In the genomic region with DNA sequence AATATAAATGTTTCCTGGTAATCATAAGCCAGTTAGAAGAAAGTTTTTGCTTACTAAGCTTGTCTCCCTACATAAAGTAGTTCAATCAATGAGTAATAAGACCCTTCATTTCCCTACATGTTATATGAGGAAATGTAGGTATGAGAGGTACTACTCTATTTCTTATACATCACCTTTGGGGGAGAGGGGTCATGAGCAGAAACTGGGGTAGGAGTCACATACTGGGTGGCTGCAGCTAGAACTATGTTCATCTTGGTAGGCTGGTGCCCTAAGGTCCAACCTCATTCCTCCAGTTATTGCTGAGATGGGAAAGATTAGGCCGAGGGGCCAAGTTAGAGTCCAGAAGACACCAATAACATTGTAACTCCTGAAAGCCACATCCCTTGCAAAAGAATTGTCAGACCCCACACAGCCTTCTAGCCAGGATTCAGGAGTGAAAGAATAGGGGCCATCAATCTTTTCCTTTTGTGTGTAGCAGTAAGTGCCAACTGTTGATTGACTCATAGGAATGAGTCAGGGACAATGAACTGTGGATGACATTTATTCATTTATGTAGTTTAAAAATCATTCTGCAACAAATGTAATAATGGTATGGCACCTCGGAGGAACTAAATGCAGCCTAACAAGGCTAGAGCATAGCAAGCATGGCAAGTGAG, we compare ENCODE assay signal across 20 cellular contexts. TPM values are rescaled to one million over a fixed set of nuclear protein-coding genes. Genes with fewer than 3 reads are reported as not detected.
DNase-seq lines count a peak whose midpoint lies in the region; ATAC-seq, FAIRE-seq and TF ChIP-seq lines count a peak whose summit lies in the region.
"Had no signal": no experiment of that assay in that cellular context is flagged by ENCODE, and none has a peak within 500 bp of the region (broad histone marks: within the 10 kb centered on the region; RNA-seq: fewer than 3 reads in every experiment).

No MANE protein-coding gene starts in this region.

- H3K4me2 ChIP-seq in endothelial cell of umbilical vein (ENCODE audit: insufficient read depth, low read length), result no peak overlapping the region
- H3K4me2 ChIP-seq: A549, GM23338 had no signal

- no peaks in the 10 kb centered on the region for H3K9me1 ChIP-seq in endothelial cell of umbilical vein (replicated peaks; ENCODE audit: control insufficient read depth, extremely low read depth, insufficient read depth, low read length)

- no peaks in the 10 kb centered on the region for H3K9me3 ChIP-seq in endothelial cell of umbilical vein (replicated peaks; ENCODE audit: control insufficient read depth, insufficient read depth, low read length)
- H3K9me3 ChIP-seq in right atrium auricular region, result no peaks in the 10 kb centered on the region
- H3K9me3 ChIP-seq: A549, gastrocnemius medialis had no signal

- POLR2A ChIA-PET in endothelial cell of umbilical vein (lab: Charles Lee), result no interaction called here

- peaks cover 3% of the 10 kb centered on the region for H3K27me3 Mint-ChIP-seq in activated T-cell treated with anti-CD3 and anti-CD28 coated beads, Interleukin-2, amount 50 U/mL, for 4 hours (ENCODE audit: low read depth)
- H3K27me3 Mint-ChIP-seq in CD14-positive monocyte (ENCODE audit: low read depth in 3 of 3), result peaks cover 1 to 2% (median 2%) of the 10 kb centered on the region in 3 donors
- H3K27me3 Mint-ChIP-seq: IgD-negative memory B cell had no signal

- no peaks in the 10 kb centered on the region for H3K4me1 Mint-ChIP-seq in activated T-cell treated with anti-CD3 and anti-CD28 coated beads, Interleukin-2, amount 50 U/mL, for 4 hours (ENCODE audit: low read depth)
- no peaks in the 10 kb centered on the region for H3K4me1 Mint-ChIP-seq in CD14-positive monocyte
- H3K4me1 Mint-ChIP-seq: IgD-negative memory B cell had no signal

- H3K27me3 ChIP-seq in endothelial cell of umbilical vein (ENCODE audit: control insufficient read depth in 2 of 2, insufficient read depth in 2 of 2, low read length in 2 of 2) (no peaks in the 10 kb centered on the region), right atrium auricular region (no peaks in the 10 kb centered on the region)
- H3K27me3 ChIP-seq: gastrocnemius medialis had no signal

- no peaks in the 10 kb centered on the region for H3K9me3 Mint-ChIP-seq in activated T-cell treated with anti-CD3 and anti-CD28 coated beads, Interleukin-2, amount 50 U/mL, for 4 hours
- H3K9me3 Mint-ChIP-seq in CD14-positive monocyte, result peaks cover 0 to 4% (median 0%) of the 10 kb centered on the region in 7 donors
- H3K9me3 Mint-ChIP-seq: activated CD8-positive, alpha-beta T cell treated with anti-CD3 and anti-CD28 coated beads for 36 hours; activated T-helper 2 cell treated with anti-CD3 and anti-CD28 coated beads, Interferon-gamma antibody, Interleukin-2, Interleukin-4, amounts not matched to agents 10 μg/mL and 5 μg/mL and 100 μg/mL, durations not matched to agents 14 hours and 24 hours and 36 hours; GM23338; T-helper 1 cell treated with Interleukin-12 subunit alpha and Interleukin-12 subunit beta and Interleukin-4 antibody, amounts not matched to agents 30 μg/mL and 1 μg/mL, for 36 hours had no signal

- CTCF ChIA-PET in endothelial cell of umbilical vein (lab: Charles Lee), result no interaction called here

- no peak overlapping the region for H2AFZ ChIP-seq in endothelial cell of umbilical vein (ENCODE audit: low read depth, low read length)
- H2AFZ ChIP-seq: GM23338 had no signal

- dilution Hi-C loops in endothelial cell of umbilical vein (cut with MboI; ENCODE audit: extremely low pct_ligation_motif_present, low sequenced_read_pairs), result no loop called here

- FAIRE-seq in endothelial cell of umbilical vein (lab: Jason Lieb, UNC), result peak; percentile 75
- FAIRE-seq: A549 had no signal

- H3K36me3 ChIP-seq in endothelial cell of umbilical vein (ENCODE audit: control insufficient read depth in 2 of 2, extremely low read depth in 1 of 2, insufficient read depth in 2 of 2, low read length in 2 of 2) (no peaks in the 10 kb centered on the region), right atrium auricular region (no peaks in the 10 kb centered on the region)
- H3K36me3 ChIP-seq: gastrocnemius medialis, WERI-Rb-1 had no signal

- H3K4me1 ChIP-seq in endothelial cell of umbilical vein (ENCODE audit: control insufficient read depth, extremely low read depth, insufficient read depth, low read length) (no peaks in the 10 kb centered on the region), right atrium auricular region (no peaks in the 10 kb centered on the region)
- H3K4me1 ChIP-seq: A549, gastrocnemius medialis had no signal

- no peak for TF ChIP-seq POLR2A in endothelial cell of umbilical vein (IDR thresholded peaks at IDR 0.05; ENCODE audit: low read depth, low read length)

- no peak overlapping the region for H3K9ac ChIP-seq in endothelial cell of umbilical vein (replicated peaks; ENCODE audit: extremely low read depth, insufficient read depth, low read length)

- no peak overlapping the region for H3K27ac ChIP-seq in endothelial cell of umbilical vein (ENCODE audit: insufficient read depth, low read depth, low read length)
- no peak overlapping the region for H3K27ac ChIP-seq in right atrium auricular region
- H3K27ac ChIP-seq: A549, gastrocnemius medialis, WERI-Rb-1 had no signal

- BruUV-seq in endothelial cell of umbilical vein (replicated peaks; lab: Mats Ljungman, UMichigan), result no TSS peak

- no peaks in the 10 kb centered on the region for H4K20me1 ChIP-seq in endothelial cell of umbilical vein (replicated peaks; ENCODE audit: control insufficient read depth, extremely low read depth, insufficient read depth, low read length)

- TF ChIP-seq CTCF in endothelial cell of umbilical vein (IDR thresholded peaks at IDR 0.05; ENCODE audit: extremely low read depth in 1 of 2, insufficient read depth in 1 of 2, low read depth in 1 of 2, low read length in 2 of 2) (no peak), CD14-positive monocyte (IDR thresholded peaks at IDR 0.05) (no peak), right atrium auricular region (IDR thresholded peaks at IDR 0.05) (no peak)

- ATAC-seq in activated T-cell treated with anti-CD3 and anti-CD28 coated beads, Interleukin-2, amount 50 U/mL, for 4 hours, result peak; percentile 28 to 48
- ATAC-seq: A549; activated CD8-positive, alpha-beta T cell treated with anti-CD3 and anti-CD28 coated beads for 36 hours; gastrocnemius medialis; GM23338; Right ventricle myocardium inferior had no signal

- H3K27ac Mint-ChIP-seq in CD14-positive monocyte, result no peak overlapping the region
- H3K27ac Mint-ChIP-seq: activated CD8-positive, alpha-beta T cell treated with anti-CD3 and anti-CD28 coated beads for 36 hours; activated T-helper 2 cell treated with anti-CD3 and anti-CD28 coated beads, Interferon-gamma antibody, Interleukin-2, Interleukin-4, amounts not matched to agents 10 μg/mL and 5 μg/mL and 100 μg/mL, durations not matched to agents 14 hours and 24 hours and 36 hours; GM23338; IgD-negative memory B cell; T-helper 1 cell treated with Interleukin-12 subunit alpha and Interleukin-12 subunit beta and Interleukin-4 antibody, amounts not matched to agents 30 μg/mL and 1 μg/mL, for 36 hours had no signal

- H3K4me3 Mint-ChIP-seq in activated T-cell treated with anti-CD3 and anti-CD28 coated beads, Interleukin-2, amount 50 U/mL, for 4 hours, result no peak overlapping the region
- H3K4me3 Mint-ChIP-seq in CD14-positive monocyte, result no peak overlapping the region
- H3K4me3 Mint-ChIP-seq: activated CD8-positive, alpha-beta T cell treated with anti-CD3 and anti-CD28 coated beads for 36 hours; GM23338; IgD-negative memory B cell; T-helper 1 cell treated with Interleukin-12 subunit alpha and Interleukin-12 subunit beta and Interleukin-4 antibody, amounts not matched to agents 30 μg/mL and 1 μg/mL, for 36 hours had no signal

- H3K4me3 ChIP-seq in endothelial cell of umbilical vein (replicated peaks in 1 of 3; ENCODE audit: insufficient read depth in 1 of 3, low read depth in 1 of 3, low read length in 3 of 3) (no peak overlapping the region), skeletal muscle cell (ENCODE audit: low read depth, low read length) (no peak overlapping the region), right atrium auricular region (no peak overlapping the region)
- H3K4me3 ChIP-seq: A549, gastrocnemius medialis, GM23338 had no signal

- no peak for DNase-seq in activated T-cell treated with anti-CD3 and anti-CD28 coated beads, Interleukin-2, amount 50 U/mL, for 4 hours
- no peak for DNase-seq in activated T-cell treated with anti-CD3 and anti-CD28 coated beads, Interleukin-2, amount 50 U/mL, for 1 hour
- DNase-seq in M059J (ENCODE audit: low read depth) (peak; percentile 79), endothelial cell of umbilical vein (ENCODE audit: low read depth, low spot score) (peak; percentile 38), skeletal muscle cell (ENCODE audit: low read depth) (peak; percentile 7), CD14-positive monocyte (ENCODE audit: low spot score) (no peak), GF-D8 (lab: John Stamatoyannopoulos, UW) (no peak), right atrium auricular region (ENCODE audit: low spot score) (no peak)
- DNase-seq: activated CD8-positive, alpha-beta T cell treated with anti-CD3 and anti-CD28 coated beads for 36 hours; anterior cingulate cortex; gastrocnemius medialis; NCI-H1930; stimulated activated CD4-positive, alpha-beta T cell treated with anti-CD3 and anti-CD28 coated beads, Interleukin-12 subunit alpha, Interleukin-12 subunit beta, amount 100 ng/mL, for 4 hours; WERI-Rb-1 had no signal

- no peaks in the 10 kb centered on the region for H3K36me3 Mint-ChIP-seq in activated T-cell treated with anti-CD3 and anti-CD28 coated beads, Interleukin-2, amount 50 U/mL, for 4 hours (ENCODE audit: insufficient read depth)
- no peaks in the 10 kb centered on the region for H3K36me3 Mint-ChIP-seq in CD14-positive monocyte

- intact Hi-C loops in endothelial cell of umbilical vein (cut with micrococcal nuclease), result no loop called here
- intact Hi-C loops in CD14-positive monocyte (cut with micrococcal nuclease), result no loop called here

- no peaks in the 10 kb centered on the region for H3K79me2 ChIP-seq in endothelial cell of umbilical vein (ENCODE audit: control insufficient read depth, insufficient read depth, low read length)

TF ChIP-seq in endothelial cell of umbilical vein, 7 proteins besides CTCF, POLR2A, EP300 and RAD21 (continues in another document):
- TF ChIP-seq MYC (IDR thresholded peaks at IDR 0.05; ENCODE audit: low read depth, low read length), result no peak

RNA-seq across cellular contexts. Expression of gene SREK1, which starts 21.6 kb away (rescaled TPM):
- total RNA-seq in activated T-cell treated with anti-CD3 and anti-CD28 coated beads, Interleukin-2, amount 50 U/mL, for 4 hours, result 10 to 100 TPM; 53.5 to 57.3 (median 57.0) TPM
- 14.6 and 20.1 TPM in 2 replicates for total RNA-seq in M059J (2014; rRNA removed; shearing (Covaris generic))
- total RNA-seq in endothelial cell of umbilical vein, result 72.9 and 78.6 TPM in 2 replicates
- polyA plus RNA-seq in endothelial cell of umbilical vein, result 22.0 and 27.4 TPM in 2 replicates
- 9.4 and 12.4 TPM in 2 replicates for polyA plus RNA-seq in endothelial cell of umbilical vein (2011; cell fraction: cytosol; rRNA removed)
- polyA plus RNA-seq in endothelial cell of umbilical vein (2011; cell fraction: nucleus; rRNA removed), result 179 and 219 TPM in 2 replicates
- 39.9 and 41.5 TPM in 2 replicates for polyA plus RNA-seq in endothelial cell of umbilical vein (2012)
- polyA minus RNA-seq in endothelial cell of umbilical vein, result 121 and 148 TPM in 2 replicates
- 17.8 TPM for polyA minus RNA-seq in endothelial cell of umbilical vein (2011; cell fraction: cytosol; rRNA and poly(A)+ RNA removed)
- 397 and 441 TPM in 2 replicates for polyA minus RNA-seq in endothelial cell of umbilical vein (2011; cell fraction: nucleus; rRNA and poly(A)+ RNA removed)
- 1 to 10 TPM; 6.4 to 9.8 TPM for polyA plus RNA-seq in CD14-positive monocyte
- total RNA-seq in right atrium auricular region, result 10 to 100 TPM; 15.4 to 26.3 TPM

Comparison
In these comparisons a context has a peak if more than half of its experiments do, and no peak if none do; other contexts are left out.
1. DNase-seq: peak in M059J (single experiment), endothelial cell of umbilical vein (single experiment) and skeletal muscle cell (single experiment); none in activated T-cell treated with anti-CD3 and anti-CD28 coated beads, Interleukin-2, amount 50 U/mL, for 4 hours (single experiment), activated T-cell treated with anti-CD3 and anti-CD28 coated beads, Interleukin-2, amount 50 U/mL, for 1 hour (single experiment), CD14-positive monocyte (single experiment), GF-D8 (single experiment) and right atrium auricular region (single experiment).